In genomic region chr5:179874536-179875292, GRCh38 we compare ENCODE assay signal across 22 cellular contexts. TPM values are rescaled to one million over a fixed set of nuclear protein-coding genes. Genes with fewer than 3 reads are reported as not detected.
DNase-seq lines count a peak whose midpoint lies in the region; ATAC-seq, FAIRE-seq and TF ChIP-seq lines count a peak whose summit lies in the region.
"Had no signal": no experiment of that assay in that cellular context is flagged by ENCODE, and none has a peak within 500 bp of the region (broad histone marks: within the 10 kb centered on the region; RNA-seq: fewer than 3 reads in every experiment).

No MANE protein-coding gene starts in this region.

- no peak overlapping the region for H3K27ac ChIP-seq in HepG2 (ENCODE audit: extremely low read length, insufficient read depth, low read length)
- H3K27ac ChIP-seq in right lobe of liver, result no peak overlapping the region
- no peak overlapping the region for H3K27ac ChIP-seq in kidney (ENCODE audit: low read depth in 2 of 2, low read length in 2 of 2)
- H3K27ac ChIP-seq in uterus, result peak overlapping the region; percentile 55 to 59
- H3K27ac ChIP-seq: C4-2B had no signal

- no peaks in the 10 kb centered on the region for H3K27me3 Mint-ChIP-seq in central memory CD8-positive, alpha-beta T cell
- H3K27me3 Mint-ChIP-seq in activated T-helper 1 cell treated with anti-CD3 and anti-CD28 coated beads, Interleukin-12 subunit alpha, Interleukin-12 subunit beta, Interleukin-2, Interleukin-4 antibody, amounts not matched to agents 30 ng/mL and 10 ng/mL and 1 ng/mL, durations not matched to agents 14 hours and 24 hours and 36 hours (ENCODE audit: insufficient read depth), result no peaks in the 10 kb centered on the region
- H3K27me3 Mint-ChIP-seq: CD4-positive, alpha-beta memory T cell had no signal

- H3K27ac Mint-ChIP-seq in central memory CD8-positive, alpha-beta T cell (ENCODE audit: low read depth), result peak overlapping the region; percentile 73
- no peak overlapping the region for H3K27ac Mint-ChIP-seq in activated T-helper 1 cell treated with anti-CD3 and anti-CD28 coated beads, Interleukin-12 subunit alpha, Interleukin-12 subunit beta, Interleukin-2, Interleukin-4 antibody, amounts not matched to agents 30 ng/mL and 10 ng/mL and 1 ng/mL, durations not matched to agents 14 hours and 24 hours and 36 hours
- H3K27ac Mint-ChIP-seq: HFFc6 had no signal

- DNase-seq in HepG2 (ENCODE audit: low spot score) (no peak), right lobe of liver (no peak), kidney (peak; percentile 45), uterus (no peak), NCI-H2107 (lab: John Stamatoyannopoulos, UW) (no peak), AG08395 (ENCODE audit: low spot score) (no peak)
- DNase-seq in central memory CD8-positive, alpha-beta T cell (ENCODE audit: low spot score in 2 of 2), result no peak
- no peak for DNase-seq in activated T-helper 1 cell treated with anti-CD3 and anti-CD28 coated beads, Interleukin-12 subunit alpha, Interleukin-12 subunit beta, Interleukin-2, Interleukin-4 antibody, amounts not matched to agents 30 ng/mL and 10 ng/mL and 1 ng/mL, durations not matched to agents 14 hours and 24 hours and 36 hours (ENCODE audit: low spot score)
- DNase-seq: ACHN; AML-193; CD4-positive, alpha-beta memory T cell; DMS53; DND-41; EL; HFFc6; KG1 had no signal

- H3K4me3 ChIP-seq in HepG2 (replicated peaks in 1 of 3; ENCODE audit: insufficient read depth in 1 of 3, low read depth in 2 of 3, low read length in 3 of 3) (no peak overlapping the region), right lobe of liver (no peak overlapping the region), kidney (ENCODE audit: low read length in 2 of 2) (no peak overlapping the region), uterus (no peak overlapping the region)
- H3K4me3 ChIP-seq: GM12878 had no signal

- POLR2A ChIA-PET in HepG2 (lab: Yijun Ruan, JAX), result no interaction called here

- TF ChIP-seq CTCF in HepG2 (CRISPR knock-in tag; IDR thresholded peaks at IDR 0.05) (no peak), right lobe of liver (IDR thresholded peaks at IDR 0.05) (no peak), kidney (IDR thresholded peaks at IDR 0.05; ENCODE audit: borderline replicate concordance, extremely low read depth, insufficient read depth) (no peak), uterus (IDR thresholded peaks at IDR 0.05) (no peak)

- no peak overlapping the region for H3K4me2 ChIP-seq in HepG2 (ENCODE audit: low read depth, low read length)

- no peaks in the 10 kb centered on the region for H3K79me2 ChIP-seq in HepG2 (ENCODE audit: insufficient read depth, low read length)

- no peaks in the 10 kb centered on the region for H3K9me3 Mint-ChIP-seq in central memory CD8-positive, alpha-beta T cell
- H3K9me3 Mint-ChIP-seq in activated T-helper 1 cell treated with anti-CD3 and anti-CD28 coated beads, Interleukin-12 subunit alpha, Interleukin-12 subunit beta, Interleukin-2, Interleukin-4 antibody, amounts not matched to agents 30 ng/mL and 10 ng/mL and 1 ng/mL, durations not matched to agents 14 hours and 24 hours and 36 hours, result no peaks in the 10 kb centered on the region
- H3K9me3 Mint-ChIP-seq: CD4-positive, alpha-beta memory T cell; HFFc6 had no signal

- in situ Hi-C loops in HepG2 (cut with HindIII; ENCODE audit: extremely low pct_ligation_motif_present, low pct_unique_long_range_greater_than_20kb), result no loop called here

- intact Hi-C loops in HepG2 (cut with micrococcal nuclease; ENCODE audit: unreplicated experiment) (no loop called here), right lobe of liver (cut with DNase I) (no loop called here), kidney (cut with DNase I) (no loop called here), uterus (cut with DNase I; ENCODE audit: low total_unique reads) (no loop called here)
- intact Hi-C loops in activated T-helper 1 cell treated with anti-CD3 and anti-CD28 coated beads, Interleukin-12 subunit alpha, Interleukin-12 subunit beta, Interleukin-2, Interleukin-4 antibody, amounts not matched to agents 30 ng/mL and 10 ng/mL and 1 ng/mL, durations not matched to agents 14 hours and 24 hours and 36 hours (cut with micrococcal nuclease), result no loop called here

- FAIRE-seq in HepG2 (lab: Jason Lieb, UNC) (no peak), kidney (lab: Jason Lieb, UNC) (no peak)
- FAIRE-seq: A204.1, GM12878, GM19239, H54 had no signal

- CTCF ChIA-PET in HepG2 (lab: Yijun Ruan, JAX; ENCODE audit: low intra/inter-chr PET ratio, low total read pairs), result no interaction called here

- WGBS in HepG2 (ENCODE audit: low lambda C conversion rate), result 100% methylated on average over 9 of the region's 28 CpGs
- WGBS in right lobe of liver (ENCODE audit: insufficient coverage, low coverage, low lambda C conversion rate, missing lambda C conversion rate), result no CpG with 5 or more reads among the region's 28 CpGs

- no peak overlapping the region for H3K4me3 Mint-ChIP-seq in central memory CD8-positive, alpha-beta T cell
- no peak overlapping the region for H3K4me3 Mint-ChIP-seq in activated T-helper 1 cell treated with anti-CD3 and anti-CD28 coated beads, Interleukin-12 subunit alpha, Interleukin-12 subunit beta, Interleukin-2, Interleukin-4 antibody, amounts not matched to agents 30 ng/mL and 10 ng/mL and 1 ng/mL, durations not matched to agents 14 hours and 24 hours and 36 hours
- H3K4me3 Mint-ChIP-seq: CD4-positive, alpha-beta memory T cell; HFFc6 had no signal

- H3K27me3 ChIP-seq in HepG2 (ENCODE audit: control insufficient read depth in 1 of 2, insufficient read depth in 2 of 2, low read length in 2 of 2) (no peaks in the 10 kb centered on the region), right lobe of liver (no peaks in the 10 kb centered on the region), uterus (no peaks in the 10 kb centered on the region)

- H3K9me3 ChIP-seq in HepG2 (ENCODE audit: low read length) (no peaks in the 10 kb centered on the region), right lobe of liver (no peaks in the 10 kb centered on the region), kidney (ENCODE audit: control insufficient read depth in 1 of 2, low read length in 2 of 2) (no peaks in the 10 kb centered on the region), uterus (no peaks in the 10 kb centered on the region)

- H3K36me3 ChIP-seq in HepG2 (replicated peaks in 1 of 2; ENCODE audit: control insufficient read depth in 1 of 2, insufficient read depth in 2 of 2, low read length in 2 of 2) (peaks cover 22 to 61% of the 10 kb centered on the region in 2 experiments; a peak in 4 of 5 replicates), right lobe of liver (peaks cover 0 to 66% (median 16%) of the 10 kb centered on the region in 4 donors), kidney (ENCODE audit: control insufficient read depth in 1 of 2, insufficient read depth in 2 of 2, low read length in 2 of 2) (peaks cover 25 to 31% of the 10 kb centered on the region in 2 donors), uterus (no peaks in the 10 kb centered on the region)

- no TSS peak for BruUV-seq in HepG2 (replicated peaks; lab: Mats Ljungman, UMichigan)

- TF ChIP-seq RAD21 in HepG2 (CRISPR knock-in tag; IDR thresholded peaks at IDR 0.05), result no peak

- H3K4me1 ChIP-seq in HepG2 (ENCODE audit: insufficient read depth, low read length), result no peaks in the 10 kb centered on the region
- H3K4me1 ChIP-seq in right lobe of liver, result no peaks in the 10 kb centered on the region
- H3K4me1 ChIP-seq in kidney (ENCODE audit: control insufficient read depth in 1 of 2, insufficient read depth in 1 of 2, low read depth in 1 of 2, low read length in 2 of 2), result peaks cover 0 to 2% of the 10 kb centered on the region in 2 donors
- peaks cover 0 to 7% of the 10 kb centered on the region in 2 donors for H3K4me1 ChIP-seq in uterus

- H3K4me1 Mint-ChIP-seq in central memory CD8-positive, alpha-beta T cell, result no peaks in the 10 kb centered on the region
- no peaks in the 10 kb centered on the region for H3K4me1 Mint-ChIP-seq in activated T-helper 1 cell treated with anti-CD3 and anti-CD28 coated beads, Interleukin-12 subunit alpha, Interleukin-12 subunit beta, Interleukin-2, Interleukin-4 antibody, amounts not matched to agents 30 ng/mL and 10 ng/mL and 1 ng/mL, durations not matched to agents 14 hours and 24 hours and 36 hours (ENCODE audit: low read depth)

- no peak overlapping the region for H2AFZ ChIP-seq in HepG2 (ENCODE audit: low read length)

- ATAC-seq in HepG2 (no peak), right lobe of liver (no peak)
- ATAC-seq in central memory CD8-positive, alpha-beta T cell (replicated peaks; ENCODE audit: extremely low read depth, poor library complexity, severe bottlenecking), result no peak
- ATAC-seq: GM12878, HCT116 had no signal

- H3K36me3 Mint-ChIP-seq in central memory CD8-positive, alpha-beta T cell (ENCODE audit: insufficient read depth), result peaks cover 9% of the 10 kb centered on the region
- H3K36me3 Mint-ChIP-seq in activated T-helper 1 cell treated with anti-CD3 and anti-CD28 coated beads, Interleukin-12 subunit alpha, Interleukin-12 subunit beta, Interleukin-2, Interleukin-4 antibody, amounts not matched to agents 30 ng/mL and 10 ng/mL and 1 ng/mL, durations not matched to agents 14 hours and 24 hours and 36 hours (ENCODE audit: low read depth), result peaks cover 15% of the 10 kb centered on the region

- H3K9ac ChIP-seq in HepG2 (ENCODE audit: insufficient read depth, low read depth, low read length) (no peak overlapping the region), kidney (ENCODE audit: low read length in 2 of 2) (no peak overlapping the region)

- TF ChIP-seq EP300 in HepG2 (IDR thresholded peaks at IDR 0.05; ENCODE audit: low read depth in 2 of 2, low read length in 2 of 2), result no peak
- no peak for TF ChIP-seq EP300 in HepG2 (CRISPR knock-in tag; IDR thresholded peaks at IDR 0.05; ENCODE audit: borderline replicate concordance)

- no peaks in the 10 kb centered on the region for H4K20me1 ChIP-seq in HepG2 (ENCODE audit: insufficient read depth, low read length)

- TF ChIP-seq POLR2A in HepG2 (IDR thresholded peaks at IDR 0.05; ENCODE audit: insufficient read depth in 1 of 2, low read depth in 2 of 2, low read length in 2 of 2), result no peak
- no peak for TF ChIP-seq POLR2A in right lobe of liver (IDR thresholded peaks at IDR 0.05)
- TF ChIP-seq POLR2A in uterus (IDR thresholded peaks at IDR 0.05), result no peak

RNA-seq across cellular contexts. Expression of gene MRNIP, which starts 16.1 kb away (rescaled TPM):
- total RNA-seq in HepG2 (2016; rRNA removed; fragmentation: Illumina TruSeq; extraction: Trizol) (11.3 and 15.5 TPM in 2 replicates), right lobe of liver (10 to 100 TPM in 3 of 6 experiments, 1 to 10 TPM in 3; 4.7 to 14.7 (median 9.0) TPM), kidney (36.6 TPM), uterus (100 to 1,000 TPM in 1 of 4 donors, 10 to 100 TPM in 3; 16.8 to 138 (median 61.6) TPM)
- total RNA-seq in HepG2 (2016; cell fraction: cytosol; rRNA removed; fragmentation: Illumina TruSeq; extraction: Trizol; ENCODE audit: low read depth), result 5.8 and 6.9 TPM in 2 replicates
- 9.7 and 18.4 TPM in 2 replicates for total RNA-seq in HepG2 (2016; cell fraction: insoluble cytoplasmic fraction; rRNA removed; fragmentation: Illumina TruSeq; extraction: Trizol)
- 4.5 and 5.1 TPM in 2 replicates for total RNA-seq in HepG2 (2016; cell fraction: membrane; rRNA removed; fragmentation: Illumina TruSeq; extraction: Trizol)
- 22.2 and 24.1 TPM in 2 replicates for total RNA-seq in HepG2 (2016; cell fraction: nucleus; rRNA removed; fragmentation: Illumina TruSeq; extraction: Trizol)
- polyA plus RNA-seq in HepG2 (2011; rRNA removed) (32.6 and 34.1 TPM in 2 replicates), kidney (ENCODE audit: insufficient read depth, low read depth, low replicate concordance) (25.3 TPM)
- 7.9 and 9.8 TPM in 2 replicates for polyA plus RNA-seq in HepG2 (2011; cell fraction: cytosol; rRNA removed)
- 162 and 171 TPM in 2 replicates for polyA plus RNA-seq in HepG2 (2011; cell fraction: nucleus; rRNA removed)
- 19.0 and 22.7 TPM in 2 replicates for polyA plus RNA-seq in HepG2 (2012)
- 1.4 and 1.7 TPM in 2 replicates for polyA plus RNA-seq in HepG2 (2016; cell fraction: cytosol; fragmentation: Illumina TruSeq; extraction: Trizol; ENCODE audit: low read depth)
- 8.1 and 8.4 TPM in 2 replicates for polyA plus RNA-seq in HepG2 (2016; cell fraction: insoluble cytoplasmic fraction; fragmentation: Illumina TruSeq; extraction: Trizol; ENCODE audit: low read depth)
- 2.1 and 3.0 TPM in 2 replicates for polyA plus RNA-seq in HepG2 (2016; cell fraction: membrane; fragmentation: Illumina TruSeq; extraction: Trizol; ENCODE audit: low read depth)
- polyA plus RNA-seq in HepG2 (2016; cell fraction: nucleus; fragmentation: Illumina TruSeq; extraction: Trizol; ENCODE audit: insufficient read depth, low read depth), result 78.5 and 90.7 TPM in 2 replicates
- polyA minus RNA-seq in HepG2 (2011; rRNA and poly(A)+ RNA removed; ENCODE audit: low replicate concordance), result 16.4 and 18.6 TPM in 2 replicates
- 2.5 and 4.4 TPM in 2 replicates for polyA minus RNA-seq in HepG2 (2011; cell fraction: cytosol; rRNA and poly(A)+ RNA removed)
- polyA minus RNA-seq in HepG2 (2011; cell fraction: nucleus; rRNA and poly(A)+ RNA removed), result 31.4 and 38.0 TPM in 2 replicates
- 24.6 and 26.3 TPM in 2 replicates for total RNA-seq in activated T-helper 1 cell treated with anti-CD3 and anti-CD28 coated beads, Interleukin-12 subunit alpha, Interleukin-12 subunit beta, Interleukin-2, Interleukin-4 antibody, amounts not matched to agents 30 ng/mL and 10 ng/mL and 1 ng/mL, durations not matched to agents 14 hours and 24 hours and 36 hours

RNA-seq across cellular contexts. Expression of gene TBC1D9B, which starts 33.0 kb away (rescaled TPM):
- total RNA-seq in HepG2 (2016; rRNA removed; fragmentation: Illumina TruSeq; extraction: Trizol) (26.8 and 35.0 TPM in 2 replicates), right lobe of liver (10 to 100 TPM; 58.7 to 81.9 (median 69.5) TPM), kidney (117 TPM), uterus (1,000 to 10,000 TPM in 1 of 4 donors, 100 to 1,000 TPM in 1, 10 to 100 TPM in 2; 58.8 to 2,513 (median 108) TPM)
- 16.3 and 18.1 TPM in 2 replicates for total RNA-seq in HepG2 (2016; cell fraction: cytosol; rRNA removed; fragmentation: Illumina TruSeq; extraction: Trizol; ENCODE audit: low read depth)
- total RNA-seq in HepG2 (2016; cell fraction: insoluble cytoplasmic fraction; rRNA removed; fragmentation: Illumina TruSeq; extraction: Trizol), result 22.4 and 35.5 TPM in 2 replicates
- total RNA-seq in HepG2 (2016; cell fraction: membrane; rRNA removed; fragmentation: Illumina TruSeq; extraction: Trizol), result 27.6 and 33.0 TPM in 2 replicates
- total RNA-seq in HepG2 (2016; cell fraction: nucleus; rRNA removed; fragmentation: Illumina TruSeq; extraction: Trizol), result 34.2 and 36.7 TPM in 2 replicates
- polyA plus RNA-seq in HepG2 (2011; rRNA removed) (50.0 and 59.5 TPM in 2 replicates), kidney (ENCODE audit: insufficient read depth, low read depth, low replicate concordance) (49.5 TPM)
- polyA plus RNA-seq in HepG2 (2011; cell fraction: cytosol; rRNA removed), result 37.5 and 49.4 TPM in 2 replicates
- polyA plus RNA-seq in HepG2 (2011; cell fraction: nucleus; rRNA removed), result 238 and 301 TPM in 2 replicates
- polyA plus RNA-seq in HepG2 (2012), result 31.9 and 43.3 TPM in 2 replicates
- polyA plus RNA-seq in HepG2 (2016; cell fraction: cytosol; fragmentation: Illumina TruSeq; extraction: Trizol; ENCODE audit: low read depth), result 12.6 and 12.7 TPM in 2 replicates
- 23.9 and 30.1 TPM in 2 replicates for polyA plus RNA-seq in HepG2 (2016; cell fraction: insoluble cytoplasmic fraction; fragmentation: Illumina TruSeq; extraction: Trizol; ENCODE audit: low read depth)
- polyA plus RNA-seq in HepG2 (2016; cell fraction: membrane; fragmentation: Illumina TruSeq; extraction: Trizol; ENCODE audit: low read depth), result 21.4 and 23.2 TPM in 2 replicates
- polyA plus RNA-seq in HepG2 (2016; cell fraction: nucleus; fragmentation: Illumina TruSeq; extraction: Trizol; ENCODE audit: insufficient read depth, low read depth), result 77.4 and 83.8 TPM in 2 replicates
- 111 and 116 TPM in 2 replicates for polyA minus RNA-seq in HepG2 (2011; rRNA and poly(A)+ RNA removed; ENCODE audit: low replicate concordance)
- 34.3 and 37.3 TPM in 2 replicates for polyA minus RNA-seq in HepG2 (2011; cell fraction: cytosol; rRNA and poly(A)+ RNA removed)
- 73.2 and 88.6 TPM in 2 replicates for polyA minus RNA-seq in HepG2 (2011; cell fraction: nucleus; rRNA and poly(A)+ RNA removed)
- 123 and 127 TPM in 2 replicates for total RNA-seq in activated T-helper 1 cell treated with anti-CD3 and anti-CD28 coated beads, Interleukin-12 subunit alpha, Interleukin-12 subunit beta, Interleukin-2, Interleukin-4 antibody, amounts not matched to agents 30 ng/mL and 10 ng/mL and 1 ng/mL, durations not matched to agents 14 hours and 24 hours and 36 hours

RNA-seq across cellular contexts. Expression of gene SQSTM1, which starts 54.0 kb away (rescaled TPM):
- total RNA-seq in HepG2 (2016; rRNA removed; fragmentation: Illumina TruSeq; extraction: Trizol), result 160 and 161 TPM in 2 replicates
- total RNA-seq in HepG2 (2016; cell fraction: cytosol; rRNA removed; fragmentation: Illumina TruSeq; extraction: Trizol; ENCODE audit: low read depth), result 45.2 and 49.8 TPM in 2 replicates
- 158 and 162 TPM in 2 replicates for total RNA-seq in HepG2 (2016; cell fraction: insoluble cytoplasmic fraction; rRNA removed; fragmentation: Illumina TruSeq; extraction: Trizol)
- total RNA-seq in HepG2 (2016; cell fraction: membrane; rRNA removed; fragmentation: Illumina TruSeq; extraction: Trizol), result 63.1 and 66.1 TPM in 2 replicates
- total RNA-seq in HepG2 (2016; cell fraction: nucleus; rRNA removed; fragmentation: Illumina TruSeq; extraction: Trizol), result 98.3 and 116 TPM in 2 replicates
- 90.9 and 126 TPM in 2 replicates for polyA plus RNA-seq in HepG2 (2011; rRNA removed)
- 81.2 and 85.2 TPM in 2 replicates for polyA plus RNA-seq in HepG2 (2011; cell fraction: cytosol; rRNA removed)
- 240 and 268 TPM in 2 replicates for polyA plus RNA-seq in HepG2 (2011; cell fraction: nucleus; rRNA removed)
- polyA plus RNA-seq in HepG2 (2012), result 80.8 and 157 TPM in 2 replicates
- polyA plus RNA-seq in HepG2 (2016; cell fraction: cytosol; fragmentation: Illumina TruSeq; extraction: Trizol; ENCODE audit: low read depth), result 43.0 and 45.0 TPM in 2 replicates
- polyA plus RNA-seq in HepG2 (2016; cell fraction: insoluble cytoplasmic fraction; fragmentation: Illumina TruSeq; extraction: Trizol; ENCODE audit: low read depth), result 179 and 191 TPM in 2 replicates
- polyA plus RNA-seq in HepG2 (2016; cell fraction: membrane; fragmentation: Illumina TruSeq; extraction: Trizol; ENCODE audit: low read depth), result 48.5 and 49.4 TPM in 2 replicates
- 190 and 194 TPM in 2 replicates for polyA plus RNA-seq in HepG2 (2016; cell fraction: nucleus; fragmentation: Illumina TruSeq; extraction: Trizol; ENCODE audit: insufficient read depth, low read depth)
- polyA minus RNA-seq in HepG2 (2011; rRNA and poly(A)+ RNA removed; ENCODE audit: low replicate concordance), result 245 and 268 TPM in 2 replicates
- 106 and 114 TPM in 2 replicates for polyA minus RNA-seq in HepG2 (2011; cell fraction: cytosol; rRNA and poly(A)+ RNA removed)
- polyA minus RNA-seq in HepG2 (2011; cell fraction: nucleus; rRNA and poly(A)+ RNA removed), result 238 and 284 TPM in 2 replicates
- 1,000 to 10,000 TPM in 2 of 6 experiments, 100 to 1,000 TPM in 4; 195 to 1,174 (median 649) TPM for total RNA-seq in right lobe of liver
- 249 TPM for total RNA-seq in kidney
- polyA plus RNA-seq in kidney (ENCODE audit: insufficient read depth, low read depth, low replicate concordance), result 309 TPM
- total RNA-seq in uterus, result 100 to 1,000 TPM in 3 of 4 donors, 10 to 100 TPM in 1; 94.7 to 874 (median 439) TPM
- total RNA-seq in activated T-helper 1 cell treated with anti-CD3 and anti-CD28 coated beads, Interleukin-12 subunit alpha, Interleukin-12 subunit beta, Interleukin-2, Interleukin-4 antibody, amounts not matched to agents 30 ng/mL and 10 ng/mL and 1 ng/mL, durations not matched to agents 14 hours and 24 hours and 36 hours, result 221 and 233 TPM in 2 replicates

Comparison
In these comparisons a context has a peak if more than half of its experiments do, and no peak if none do; other contexts are left out.
1. H3K27ac ChIP-seq: peak in uterus (2 of 2); none in HepG2 (single experiment), right lobe of liver (0 of 3) and kidney (0 of 2).